15 cellular contexts compared by ENCODE assay signal in genomic region chr6:2859325-2859700, GRCh38. TPM values are rescaled to one million over a fixed set of nuclear protein-coding genes. Genes with fewer than 3 reads are reported as not detected.
DNase-seq lines count a peak whose midpoint lies in the region; ATAC-seq and TF ChIP-seq lines count a peak whose summit lies in the region.
"Had no signal": no experiment of that assay in that cellular context is flagged by ENCODE, and none has a peak within 500 bp of the region (broad histone marks: within the 10 kb centered on the region; RNA-seq: fewer than 3 reads in every experiment).

No MANE protein-coding gene starts in this region.

- H3K4me1 ChIP-seq in BLaER1 treated with 17β-estradiol and CSF1 and Interleukin-3, amounts not matched to agents 10 nM and 100 nM = peaks cover 60 to 96% (median 76%) of the 10 kb centered on the region in 10 experiments
- H3K4me1 ChIP-seq in neural progenitor cell (peaks cover 19% of the 10 kb centered on the region), mammary epithelial cell (ENCODE audit: insufficient read depth, low read length) (peaks cover 2% of the 10 kb centered on the region)

- H3K79me2 ChIP-seq in neural progenitor cell (ENCODE audit: low read depth) = no peaks in the 10 kb centered on the region
- H3K79me2 ChIP-seq in mammary epithelial cell (ENCODE audit: insufficient read depth, low read length) = no peaks in the 10 kb centered on the region

- 100% methylated on average over 3 of the region's 3 CpGs for WGBS in mammary epithelial cell (ENCODE audit: low coverage, missing lambda C conversion rate)

- H3K27ac ChIP-seq in BLaER1 treated with 17β-estradiol and CSF1 and Interleukin-3, amounts not matched to agents 10 nM and 100 nM = peak overlapping the region; percentile 71 to 94 (median 90); a peak in 21 of 22 replicates
- no peak overlapping the region for H3K27ac ChIP-seq in neural progenitor cell
- no peak overlapping the region for H3K27ac ChIP-seq in mammary epithelial cell (ENCODE audit: insufficient read depth, low read depth, low read length)
- H3K27ac ChIP-seq: VCaP had no signal

- no peak for ATAC-seq in activated naive CD8-positive, alpha-beta T cell treated with anti-CD3 and anti-CD28 coated beads, Interleukin-2, amount 50 U/mL, for 24 hours
- no peak for ATAC-seq in GM18861 (IDR thresholded peaks at IDR 0.05; ENCODE audit: unreplicated experiment)
- ATAC-seq: left ventricle myocardium superior had no signal

- H3F3A ChIP-seq in neural progenitor cell (ENCODE audit: low read depth) = no peaks in the 10 kb centered on the region

- H3K4me3 Mint-ChIP-seq in HFFc6 (peak overlapping the region; percentile 76; the same call in 1 of the 2 replicates), neural progenitor cell (no peak overlapping the region)
- peak overlapping the region; percentile 92 for H3K4me3 Mint-ChIP-seq in activated naive CD8-positive, alpha-beta T cell treated with anti-CD3 and anti-CD28 coated beads, Interleukin-2, amount 50 U/mL, for 24 hours

- in situ Hi-C loops in mammary epithelial cell (cut with MboI; ENCODE audit: low sequenced_read_pairs in 2 of 2) = loop anchor here in 1 of 2 donors (10.0 kb wide), 1 partner anchor 55 kb away; no protein-coding TSS in a partner anchor

- H2AFZ ChIP-seq in neural progenitor cell (replicated peaks) = peak overlapping the region; percentile 48
- H2AFZ ChIP-seq in mammary epithelial cell (ENCODE audit: low read depth, low read length) = no peak overlapping the region

- H3K4me1 Mint-ChIP-seq in HFFc6 (ENCODE audit: low read depth) (peaks cover 40% of the 10 kb centered on the region), neural progenitor cell (peaks cover 42% of the 10 kb centered on the region)
- peaks cover 92% of the 10 kb centered on the region for H3K4me1 Mint-ChIP-seq in activated naive CD8-positive, alpha-beta T cell treated with anti-CD3 and anti-CD28 coated beads, Interleukin-2, amount 50 U/mL, for 24 hours

- H3K9ac ChIP-seq in BLaER1 treated with 17β-estradiol and CSF1 and Interleukin-3, amounts not matched to agents 10 nM and 100 nM = peak overlapping the region in 7 of 11 experiments; percentile 59 to 80 (median 74); a peak in 9 of 22 replicates
- H3K9ac ChIP-seq in neural progenitor cell (no peak overlapping the region), mammary epithelial cell (ENCODE audit: insufficient read depth, low read length) (no peak overlapping the region)

- DNase-seq in HFFc6 (no peak), neural progenitor cell (ENCODE audit: low spot score) (no peak), NCI-H2107 (lab: John Stamatoyannopoulos, UW) (no peak), mammary epithelial cell (no peak)
- peak; percentile 1 for DNase-seq in activated naive CD8-positive, alpha-beta T cell treated with anti-CD3 and anti-CD28 coated beads, Interleukin-2, amount 50 U/mL, for 24 hours
- DNase-seq in stimulated activated CD4-positive, alpha-beta T cell treated with anti-CD3 and anti-CD28 coated beads, Interleukin-1b, Interleukin-23, amount 100 ng/mL, for 48 hours = no peak
- DNase-seq: activated gamma-delta T cell, left ventricle myocardium superior, NCI-H1048, ovary had no signal

- peaks cover 0 to 21% (median 13%) of the 10 kb centered on the region in 11 experiments; a peak in 14 of 22 replicates for H3K9me3 ChIP-seq in BLaER1 treated with 17β-estradiol and CSF1 and Interleukin-3, amounts not matched to agents 10 nM and 100 nM (replicated peaks in 1 of 11)
- H3K9me3 ChIP-seq in neural progenitor cell (ENCODE audit: low read depth) = no peaks in the 10 kb centered on the region
- no peaks in the 10 kb centered on the region for H3K9me3 ChIP-seq in mammary epithelial cell (replicated peaks; ENCODE audit: insufficient read depth, low read length)
- H3K9me3 ChIP-seq: heart left ventricle, ovary had no signal

- H3K36me3 ChIP-seq in BLaER1 treated with 17β-estradiol and CSF1 and Interleukin-3, amounts not matched to agents 10 nM and 100 nM = no peaks in the 10 kb centered on the region
- H3K36me3 ChIP-seq in neural progenitor cell (no peaks in the 10 kb centered on the region), mammary epithelial cell (ENCODE audit: insufficient read depth, low read length) (no peaks in the 10 kb centered on the region)
- H3K36me3 ChIP-seq: heart left ventricle, ovary had no signal

- H3K27ac Mint-ChIP-seq in HFFc6 (peak overlapping the region; percentile 96), neural progenitor cell (no peak overlapping the region)
- H3K27ac Mint-ChIP-seq in activated naive CD8-positive, alpha-beta T cell treated with anti-CD3 and anti-CD28 coated beads, Interleukin-2, amount 50 U/mL, for 24 hours = peak overlapping the region; percentile 99

- intact Hi-C loops in mammary epithelial cell (cut with micrococcal nuclease) = no loop called here

- H3K9me3 Mint-ChIP-seq in HFFc6 (no peaks in the 10 kb centered on the region), neural progenitor cell (peaks cover 3% of the 10 kb centered on the region)
- no peaks in the 10 kb centered on the region for H3K9me3 Mint-ChIP-seq in activated naive CD8-positive, alpha-beta T cell treated with anti-CD3 and anti-CD28 coated beads, Interleukin-2, amount 50 U/mL, for 24 hours

- H3K27me3 ChIP-seq in BLaER1 treated with 17β-estradiol and CSF1 and Interleukin-3, amounts not matched to agents 10 nM and 100 nM = no peaks in the 10 kb centered on the region
- no peaks in the 10 kb centered on the region for H3K27me3 ChIP-seq in neural progenitor cell
- no peaks in the 10 kb centered on the region for H3K27me3 ChIP-seq in mammary epithelial cell (ENCODE audit: insufficient read depth, low read length)
- H3K27me3 ChIP-seq: heart left ventricle, ovary had no signal

- H3K36me3 Mint-ChIP-seq in HFFc6 (ENCODE audit: low read depth) (no peaks in the 10 kb centered on the region), neural progenitor cell (no peaks in the 10 kb centered on the region)
- peaks cover 6% of the 10 kb centered on the region for H3K36me3 Mint-ChIP-seq in activated naive CD8-positive, alpha-beta T cell treated with anti-CD3 and anti-CD28 coated beads, Interleukin-2, amount 50 U/mL, for 24 hours (ENCODE audit: low read depth)

- no peaks in the 10 kb centered on the region for H4K20me1 ChIP-seq in BLaER1 treated with 17β-estradiol and CSF1 and Interleukin-3, amounts not matched to agents 10 nM and 100 nM
- H4K20me1 ChIP-seq in neural progenitor cell (ENCODE audit: low read depth) (no peaks in the 10 kb centered on the region), mammary epithelial cell (ENCODE audit: insufficient read depth, low read length) (no peaks in the 10 kb centered on the region)

- no TSS peak for BruUV-seq in mammary epithelial cell (replicated peaks; lab: Mats Ljungman, UMichigan)

- TF ChIP-seq CTCF in HFFc6 (IDR thresholded peaks at IDR 0.05) (no peak), neural progenitor cell (IDR thresholded peaks at IDR 0.05) (no peak), mammary epithelial cell (conservative IDR thresholded peaks at IDR 0.05 in 1 of 2, IDR thresholded peaks at IDR 0.05 in 1 of 2; ENCODE audit: extremely low read depth in 1 of 2, insufficient read depth in 1 of 2, low read depth in 1 of 2, low read length in 2 of 2) (no peak)

- peak overlapping the region; percentile 78 to 93 (median 82) for H3K4me2 ChIP-seq in BLaER1 treated with 17β-estradiol and CSF1 and Interleukin-3, amounts not matched to agents 10 nM and 100 nM
- H3K4me2 ChIP-seq in neural progenitor cell (no peak overlapping the region), mammary epithelial cell (ENCODE audit: insufficient read depth, low read depth, low read length) (no peak overlapping the region)

- no peak overlapping the region for H3K4me3 ChIP-seq in BLaER1 treated with 17β-estradiol and CSF1 and Interleukin-3, amounts not matched to agents 10 nM and 100 nM
- H3K4me3 ChIP-seq in neural progenitor cell (no peak overlapping the region), mammary epithelial cell (replicated peaks in 1 of 3; ENCODE audit: insufficient read depth in 1 of 3, low read depth in 2 of 3, low read length in 3 of 3) (no peak overlapping the region)
- H3K4me3 ChIP-seq: ovary had no signal

- H3K27me3 Mint-ChIP-seq in HFFc6 (ENCODE audit: insufficient read depth) (peaks cover 3% of the 10 kb centered on the region), neural progenitor cell (ENCODE audit: insufficient read depth, low read depth) (peaks cover 2% of the 10 kb centered on the region)
- H3K27me3 Mint-ChIP-seq in activated naive CD8-positive, alpha-beta T cell treated with anti-CD3 and anti-CD28 coated beads, Interleukin-2, amount 50 U/mL, for 24 hours = no peaks in the 10 kb centered on the region

- dilution Hi-C loops in mammary epithelial cell (cut with HindIII; ENCODE audit: low sequenced_read_pairs) = no loop called here

- CTCF ChIA-PET in mammary epithelial cell (lab: Charles Lee; ENCODE audit: low non-redundant PET) = no interaction called here

RNA-seq across cellular contexts. Expression of gene SERPINB1, which starts 17.6 kb away (rescaled TPM):
- 10 to 100 TPM; 21.1 to 39.2 (median 29.3) TPM for total RNA-seq in HFFc6 (2021; fragmentation: NEBNext Ultra II Directional; extraction: Animal tissue kit (Norgen Biotek cat#: 25700))
- 9.4 and 14.5 TPM in 2 replicates for total RNA-seq in neural progenitor cell (ENCODE audit: low replicate concordance)
- 10 to 100 TPM; 17.0 to 40.0 TPM for total RNA-seq in mammary epithelial cell
- 91.9 TPM for polyA plus RNA-seq in mammary epithelial cell
- polyA minus RNA-seq in mammary epithelial cell = 37.4 TPM

RNA-seq across cellular contexts. Expression of gene SERPINB9, which starts 43.8 kb away (rescaled TPM):
- 1 to 10 TPM in 3 of 6 experiments, under 1 TPM in 3; 0.73 to 1.4 (median 1.1) TPM for total RNA-seq in HFFc6 (2021; fragmentation: NEBNext Ultra II Directional; extraction: Animal tissue kit (Norgen Biotek cat#: 25700))
- total RNA-seq in neural progenitor cell (ENCODE audit: low replicate concordance) (0.59 and 0.94 TPM in 2 replicates), mammary epithelial cell (1 to 10 TPM in 1 of 2 donors, under 1 TPM in 1; 0.16 to 1.2 TPM)
- 0.11 TPM for polyA plus RNA-seq in mammary epithelial cell
- polyA minus RNA-seq in mammary epithelial cell = not detected
- total RNA-seq: HT1080 had no signal

Comparison
In these comparisons a context has a peak if more than half of its experiments do, and no peak if none do; other contexts are left out.
1. H3K27ac ChIP-seq: peak in BLaER1 treated with 17β-estradiol and CSF1 and Interleukin-3, amounts not matched to agents 10 nM and 100 nM (11 of 11); none in neural progenitor cell (single experiment) and mammary epithelial cell (single experiment).
2. H3K4me2 ChIP-seq: peak in BLaER1 treated with 17β-estradiol and CSF1 and Interleukin-3, amounts not matched to agents 10 nM and 100 nM (11 of 11); none in neural progenitor cell (single experiment) and mammary epithelial cell (single experiment).
3. H3K9ac ChIP-seq: peak in BLaER1 treated with 17β-estradiol and CSF1 and Interleukin-3, amounts not matched to agents 10 nM and 100 nM (7 of 11); none in neural progenitor cell (single experiment) and mammary epithelial cell (single experiment).